8 cellular contexts compared by ENCODE assay signal in genomic region chr19:48812094-48812929, GRCh38. TPM values are rescaled to one million over a fixed set of nuclear protein-coding genes. Genes with fewer than 3 reads are reported as not detected.
A peak's percentile ranks its signal among the peaks of the same experiment; 100 is the strongest.
DNase-seq lines count a peak whose midpoint lies in the region; ATAC-seq and TF ChIP-seq lines count a peak whose summit lies in the region.

No MANE protein-coding gene starts in this region.

- in situ Hi-C loops in brain microvascular endothelial cell (cut with HindIII; ENCODE audit: low pct_ligation_motif_present, low sequenced_read_pairs) (no loop called here), gastrocnemius medialis (cut with MboI; ENCODE audit: low sequenced_read_pairs in 4 of 4) (no loop called here)

- no peaks in the 10 kb centered on the region for H3K27me3 ChIP-seq in BLaER1 treated with 17β-estradiol and CSF1 and Interleukin-3, amounts not matched to agents 10 nM and 100 nM
- no peaks in the 10 kb centered on the region for H3K27me3 ChIP-seq in brain microvascular endothelial cell (replicated peaks)
- H3K27me3 ChIP-seq in iPS-15b (ENCODE audit: control insufficient read depth, insufficient read depth, low read length) = peaks cover 4% of the 10 kb centered on the region
- no peaks in the 10 kb centered on the region for H3K27me3 ChIP-seq in gastrocnemius medialis

- peak; percentile 58 for ATAC-seq in GM21390 (IDR thresholded peaks at IDR 0.05; ENCODE audit: unreplicated experiment)
- ATAC-seq in gastrocnemius medialis = peak; percentile 59 to 62
- ATAC-seq in HG03565 (IDR thresholded peaks at IDR 0.05; ENCODE audit: unreplicated experiment) = no peak

- DNase-seq in NCI-H1105 treated with DMSO at 0.1 percent for 48 hours (lab: John Stamatoyannopoulos, UW) (peak; percentile 91), T1000 (lab: John Stamatoyannopoulos, UW) (peak; percentile 18), brain microvascular endothelial cell (peak; percentile 23), gastrocnemius medialis (peak; percentile 86 to 95)

- H4K20me1 ChIP-seq in BLaER1 treated with 17β-estradiol and CSF1 and Interleukin-3, amounts not matched to agents 10 nM and 100 nM = peaks cover 0 to 6% (median 0%) of the 10 kb centered on the region in 11 experiments; a peak in 6 of 22 replicates

- peak overlapping the region in 10 of 11 experiments; percentile 65 to 82 (median 74); a peak in 20 of 22 replicates for H3K27ac ChIP-seq in BLaER1 treated with 17β-estradiol and CSF1 and Interleukin-3, amounts not matched to agents 10 nM and 100 nM
- H3K27ac ChIP-seq in brain microvascular endothelial cell (no peak overlapping the region), gastrocnemius medialis (peak overlapping the region; percentile 93 to 96 (median 94))

- H3K4me1 ChIP-seq in BLaER1 treated with 17β-estradiol and CSF1 and Interleukin-3, amounts not matched to agents 10 nM and 100 nM = peaks cover 37 to 83% (median 66%) of the 10 kb centered on the region in 10 experiments
- H3K4me1 ChIP-seq in iPS-15b (ENCODE audit: control insufficient read depth, insufficient read depth, low read length) = peaks cover 9% of the 10 kb centered on the region
- peaks cover 32 to 38% of the 10 kb centered on the region in 2 donors for H3K4me1 ChIP-seq in gastrocnemius medialis

- H3K36me3 ChIP-seq in BLaER1 treated with 17β-estradiol and CSF1 and Interleukin-3, amounts not matched to agents 10 nM and 100 nM = peaks cover 0 to 10% (median 0%) of the 10 kb centered on the region in 11 experiments; a peak in 5 of 22 replicates
- H3K36me3 ChIP-seq in brain microvascular endothelial cell (replicated peaks) (no peaks in the 10 kb centered on the region), iPS-15b (ENCODE audit: control insufficient read depth, insufficient read depth, low read length) (no peaks in the 10 kb centered on the region), gastrocnemius medialis (no peaks in the 10 kb centered on the region)

- peak overlapping the region; percentile 66 to 88 (median 78) for H3K4me3 ChIP-seq in BLaER1 treated with 17β-estradiol and CSF1 and Interleukin-3, amounts not matched to agents 10 nM and 100 nM
- H3K4me3 ChIP-seq in brain microvascular endothelial cell (ENCODE audit: low read depth, low read length) (peak overlapping the region; percentile 41), iPS-15b (ENCODE audit: low read depth, low read length) (peak overlapping the region; percentile 42), gastrocnemius medialis (peak overlapping the region; percentile 73 to 95 (median 80))

- TF ChIP-seq CTCF in brain microvascular endothelial cell (IDR thresholded peaks at IDR 0.05; ENCODE audit: low read depth, low read length, missing control alignments) = no peak
- TF ChIP-seq CTCF in gastrocnemius medialis (IDR thresholded peaks at IDR 0.05 in 4 of 5, conservative IDR thresholded peaks at IDR 0.05 in 1 of 5) = no peak

- no peaks in the 10 kb centered on the region for H3K9me3 ChIP-seq in BLaER1 treated with 17β-estradiol and CSF1 and Interleukin-3, amounts not matched to agents 10 nM and 100 nM (replicated peaks in 1 of 11)
- H3K9me3 ChIP-seq in iPS-15b (ENCODE audit: control insufficient read depth, insufficient read depth, low read length) (no peaks in the 10 kb centered on the region), gastrocnemius medialis (no peaks in the 10 kb centered on the region)

- H3K4me2 ChIP-seq in BLaER1 treated with 17β-estradiol and CSF1 and Interleukin-3, amounts not matched to agents 10 nM and 100 nM = peak overlapping the region; percentile 80 to 99 (median 94)

- intact Hi-C loops in gastrocnemius medialis (cut with DNase I; ENCODE audit: low total_unique reads) = no loop called here

- TF ChIP-seq POLR2A in gastrocnemius medialis (IDR thresholded peaks at IDR 0.05) = peak; percentile 91 to 94

- peak overlapping the region; percentile 66 to 84 (median 82); a peak in 20 of 22 replicates for H3K9ac ChIP-seq in BLaER1 treated with 17β-estradiol and CSF1 and Interleukin-3, amounts not matched to agents 10 nM and 100 nM
- H3K9ac ChIP-seq in iPS-15b (ENCODE audit: low read depth, low read length) = no peak overlapping the region

RNA-seq across cellular contexts. Expression of gene BCAT2, which starts 1.5 kb away (rescaled TPM):
- total RNA-seq in gastrocnemius medialis = 10 to 100 TPM; 28.0 to 56.6 (median 43.8) TPM

RNA-seq across cellular contexts. Expression of gene HSD17B14, which starts 24.0 kb away (rescaled TPM):
- 1 to 10 TPM in 3 of 4 donors, not detected in 1; 1.2 to 1.9 (median 1.7) TPM for total RNA-seq in gastrocnemius medialis

RNA-seq across cellular contexts. Expression of gene PLEKHA4, which starts 56.1 kb away (rescaled TPM):
- 1 to 10 TPM; 3.4 to 9.7 (median 6.3) TPM for total RNA-seq in gastrocnemius medialis

RNA-seq across cellular contexts. Expression of gene FGF21, which starts 57.0 kb away (rescaled TPM):
- not detected for total RNA-seq in gastrocnemius medialis

RNA-seq across cellular contexts. Expression of gene FUT1, which starts 59.9 kb away (rescaled TPM):
- 1 to 10 TPM in 2 of 4 donors, under 1 TPM in 2; 0.61 to 1.3 (median 0.98) TPM for total RNA-seq in gastrocnemius medialis

Comparison
In these comparisons a context has a peak if more than half of its experiments do, and no peak if none do; other contexts are left out.
1. DNase-seq: peak in every context shown above with its lines; median percentile 91 in NCI-H1105 treated with DMSO at 0.1 percent for 48 hours; 90 in gastrocnemius medialis; 23 in brain microvascular endothelial cell; 18 in T1000.